14 cellular contexts compared by ENCODE assay signal in genomic region chr9:133333566-133333965, GRCh38. TPM values are rescaled to one million over a fixed set of nuclear protein-coding genes. Genes with fewer than 3 reads are reported as not detected.
DNase-seq lines count a peak whose midpoint lies in the region; ATAC-seq, FAIRE-seq and TF ChIP-seq lines count a peak whose summit lies in the region.
"Had no signal": no experiment of that assay in that cellular context is flagged by ENCODE, and none has a peak within 500 bp of the region (broad histone marks: within the 10 kb centered on the region; RNA-seq: fewer than 3 reads in every experiment).

No MANE protein-coding gene starts in this region.

- peaks cover 77% of the 10 kb centered on the region for H3K4me1 Mint-ChIP-seq in stimulated activated naive CD8-positive, alpha-beta T cell treated with anti-CD3 and anti-CD28 coated beads, Interleukin-15, amount 100 ng/mL, for 72 hours
- peaks cover 12% of the 10 kb centered on the region for H3K4me1 Mint-ChIP-seq in activated T-helper 2 cell treated with anti-CD3 and anti-CD28 coated beads, Interferon-gamma antibody, Interleukin-2, Interleukin-4, amounts not matched to agents 10 μg/mL and 5 μg/mL and 100 μg/mL, durations not matched to agents 14 hours and 24 hours and 36 hours (ENCODE audit: low read depth)
- peaks cover 30 to 83% of the 10 kb centered on the region in 2 donors for H3K4me1 Mint-ChIP-seq in stimulated activated naive B cell treated with anti-CD40 and anti-IgM and Interleukin-4, amounts not matched to agents 10 μg/mL and 1 μg/mL and 100 μg/mL, for 72 hours

- TF ChIP-seq CTCF in kidney (IDR thresholded peaks at IDR 0.05; ENCODE audit: borderline replicate concordance, extremely low read depth, insufficient read depth) = no peak

- H3K27me3 Mint-ChIP-seq in stimulated activated naive CD8-positive, alpha-beta T cell treated with anti-CD3 and anti-CD28 coated beads, Interleukin-15, amount 100 ng/mL, for 72 hours = no peaks in the 10 kb centered on the region
- no peaks in the 10 kb centered on the region for H3K27me3 Mint-ChIP-seq in activated T-helper 2 cell treated with anti-CD3 and anti-CD28 coated beads, Interferon-gamma antibody, Interleukin-2, Interleukin-4, amounts not matched to agents 10 μg/mL and 5 μg/mL and 100 μg/mL, durations not matched to agents 14 hours and 24 hours and 36 hours (ENCODE audit: low read depth)
- H3K27me3 Mint-ChIP-seq in stimulated activated naive B cell treated with anti-CD40 and anti-IgM and Interleukin-4, amounts not matched to agents 10 μg/mL and 1 μg/mL and 100 μg/mL, for 72 hours = no peaks in the 10 kb centered on the region

- no peak for FAIRE-seq in kidney (lab: Jason Lieb, UNC)
- FAIRE-seq: GM12878, islet of Langerhans had no signal

- H3K4me1 ChIP-seq in kidney (ENCODE audit: control insufficient read depth in 1 of 2, insufficient read depth in 1 of 2, low read depth in 1 of 2, low read length in 2 of 2) = peaks cover under 1 to 19% of the 10 kb centered on the region in 2 donors

- DNase-seq in stimulated activated naive CD8-positive, alpha-beta T cell treated with anti-CD3 and anti-CD28 coated beads, Interleukin-15, Interleukin-2, amounts not matched to agents 100 U/mL and 50 U/mL, for 24 hours = peak; percentile 6
- DNase-seq in stimulated activated naive CD8-positive, alpha-beta T cell treated with anti-CD3 and anti-CD28 coated beads, Interleukin-15, amount 100 ng/mL, for 72 hours = no peak
- no peak for DNase-seq in activated T-helper 2 cell treated with anti-CD3 and anti-CD28 coated beads, Interferon-gamma antibody, Interleukin-2, Interleukin-4, amounts not matched to agents 10 μg/mL and 5 μg/mL and 100 μg/mL, durations not matched to agents 14 hours and 24 hours and 36 hours (ENCODE audit: low spot score)
- DNase-seq in kidney = peak; percentile 63
- no peak for DNase-seq in nucleus accumbens (lab: John Stamatoyannopoulos, UW)
- DNase-seq in stimulated activated naive B cell treated with anti-CD40 and anti-IgM and Interleukin-4, amounts not matched to agents 10 μg/mL and 1 μg/mL and 100 μg/mL, for 72 hours = no peak
- DNase-seq: activated T-cell treated with anti-CD3 and anti-CD28 coated beads, Interleukin-2, amount 50 U/mL, for 72 hours; SIG-M5 had no signal

- no peaks in the 10 kb centered on the region for H3K9me3 Mint-ChIP-seq in stimulated activated naive CD8-positive, alpha-beta T cell treated with anti-CD3 and anti-CD28 coated beads, Interleukin-15, amount 100 ng/mL, for 72 hours
- no peaks in the 10 kb centered on the region for H3K9me3 Mint-ChIP-seq in activated T-helper 2 cell treated with anti-CD3 and anti-CD28 coated beads, Interferon-gamma antibody, Interleukin-2, Interleukin-4, amounts not matched to agents 10 μg/mL and 5 μg/mL and 100 μg/mL, durations not matched to agents 14 hours and 24 hours and 36 hours
- no peaks in the 10 kb centered on the region for H3K9me3 Mint-ChIP-seq in stimulated activated naive B cell treated with anti-CD40 and anti-IgM and Interleukin-4, amounts not matched to agents 10 μg/mL and 1 μg/mL and 100 μg/mL, for 72 hours
- H3K9me3 Mint-ChIP-seq: activated T-cell treated with anti-CD3 and anti-CD28 coated beads, Interleukin-2, amount 50 U/mL, for 72 hours had no signal

- peak overlapping the region in 1 of 2 donors; percentile 90 for H3K27ac Mint-ChIP-seq in stimulated activated naive CD8-positive, alpha-beta T cell treated with anti-CD3 and anti-CD28 coated beads, Interleukin-15, amount 100 ng/mL, for 72 hours
- no peak overlapping the region for H3K27ac Mint-ChIP-seq in activated T-helper 2 cell treated with anti-CD3 and anti-CD28 coated beads, Interferon-gamma antibody, Interleukin-2, Interleukin-4, amounts not matched to agents 10 μg/mL and 5 μg/mL and 100 μg/mL, durations not matched to agents 14 hours and 24 hours and 36 hours
- H3K27ac Mint-ChIP-seq in stimulated activated naive B cell treated with anti-CD40 and anti-IgM and Interleukin-4, amounts not matched to agents 10 μg/mL and 1 μg/mL and 100 μg/mL, for 72 hours = no peak overlapping the region
- H3K27ac Mint-ChIP-seq: activated T-cell treated with anti-CD3 and anti-CD28 coated beads, Interleukin-2, amount 50 U/mL, for 72 hours had no signal

- H3K36me3 Mint-ChIP-seq in activated T-helper 2 cell treated with anti-CD3 and anti-CD28 coated beads, Interferon-gamma antibody, Interleukin-2, Interleukin-4, amounts not matched to agents 10 μg/mL and 5 μg/mL and 100 μg/mL, durations not matched to agents 14 hours and 24 hours and 36 hours (ENCODE audit: low read depth) = peaks cover 72% of the 10 kb centered on the region
- peaks cover 47 to 65% of the 10 kb centered on the region in 2 donors for H3K36me3 Mint-ChIP-seq in stimulated activated naive B cell treated with anti-CD40 and anti-IgM and Interleukin-4, amounts not matched to agents 10 μg/mL and 1 μg/mL and 100 μg/mL, for 72 hours

- no peaks in the 10 kb centered on the region for H3K9me3 ChIP-seq in kidney (ENCODE audit: control insufficient read depth in 1 of 2, low read length in 2 of 2)
- H3K9me3 ChIP-seq: mucosa of descending colon, psoas muscle had no signal

- H3K4me3 ChIP-seq in kidney (ENCODE audit: low read length in 2 of 2) = no peak overlapping the region
- H3K4me3 ChIP-seq: mucosa of descending colon, psoas muscle had no signal

- ATAC-seq in stimulated activated naive CD8-positive, alpha-beta T cell treated with anti-CD3 and anti-CD28 coated beads, Interleukin-15, Interleukin-2, amounts not matched to agents 100 U/mL and 50 U/mL, for 24 hours = no peak
- ATAC-seq in stimulated activated naive CD8-positive, alpha-beta T cell treated with anti-CD3 and anti-CD28 coated beads, Interleukin-15, amount 100 ng/mL, for 72 hours = no peak
- no peak for ATAC-seq in HG02840 (IDR thresholded peaks at IDR 0.05; ENCODE audit: low FRiP score, unreplicated experiment)
- no peak for ATAC-seq in GM18498 (IDR thresholded peaks at IDR 0.05; ENCODE audit: unreplicated experiment)
- no peak for ATAC-seq in stimulated activated naive B cell treated with anti-CD40 and anti-IgM and Interleukin-4, amounts not matched to agents 10 μg/mL and 1 μg/mL and 100 μg/mL, for 72 hours (replicated peaks)
- ATAC-seq: activated T-cell treated with anti-CD3 and anti-CD28 coated beads, Interleukin-2, amount 50 U/mL, for 72 hours; GM12878; psoas muscle had no signal

- intact Hi-C loops in activated T-helper 2 cell treated with anti-CD3 and anti-CD28 coated beads, Interferon-gamma antibody, Interleukin-2, Interleukin-4, amounts not matched to agents 10 μg/mL and 5 μg/mL and 100 μg/mL, durations not matched to agents 14 hours and 24 hours and 36 hours (cut with micrococcal nuclease) = loop anchor here (10.0 kb wide), 1 partner anchor 149 kb away; no protein-coding TSS in a partner anchor
- intact Hi-C loops in kidney (cut with DNase I) = loop anchor here (10.0 kb wide), 1 partner anchor 149 kb away; no protein-coding TSS in a partner anchor

- peaks cover 20 to 27% of the 10 kb centered on the region in 2 donors for H3K36me3 ChIP-seq in kidney (ENCODE audit: control insufficient read depth in 1 of 2, insufficient read depth in 2 of 2, low read length in 2 of 2)

- peak overlapping the region in 1 of 2 donors; percentile 99 for H3K4me3 Mint-ChIP-seq in stimulated activated naive CD8-positive, alpha-beta T cell treated with anti-CD3 and anti-CD28 coated beads, Interleukin-15, amount 100 ng/mL, for 72 hours
- peak overlapping the region; percentile 21 for H3K4me3 Mint-ChIP-seq in activated T-helper 2 cell treated with anti-CD3 and anti-CD28 coated beads, Interferon-gamma antibody, Interleukin-2, Interleukin-4, amounts not matched to agents 10 μg/mL and 5 μg/mL and 100 μg/mL, durations not matched to agents 14 hours and 24 hours and 36 hours (ENCODE audit: low read depth)
- peak overlapping the region in 1 of 2 donors; percentile 97 for H3K4me3 Mint-ChIP-seq in stimulated activated naive B cell treated with anti-CD40 and anti-IgM and Interleukin-4, amounts not matched to agents 10 μg/mL and 1 μg/mL and 100 μg/mL, for 72 hours

- H3K27ac ChIP-seq in kidney (ENCODE audit: low read depth in 2 of 2, low read length in 2 of 2) = no peak overlapping the region
- H3K27ac ChIP-seq: psoas muscle had no signal

- no peak overlapping the region for H3K9ac ChIP-seq in kidney (ENCODE audit: low read length in 2 of 2)

RNA-seq across cellular contexts. Expression of gene SURF6, which starts 2.4 kb away (rescaled TPM):
- 23.0 and 24.4 TPM in 2 replicates for total RNA-seq in activated T-helper 2 cell treated with anti-CD3 and anti-CD28 coated beads, Interferon-gamma antibody, Interleukin-2, Interleukin-4, amounts not matched to agents 10 μg/mL and 5 μg/mL and 100 μg/mL, durations not matched to agents 14 hours and 24 hours and 36 hours
- 17.3 TPM for total RNA-seq in kidney
- 16.8 TPM for polyA plus RNA-seq in kidney (ENCODE audit: insufficient read depth, low read depth, low replicate concordance)

RNA-seq across cellular contexts. Expression of gene MED22, which starts 14.4 kb away (rescaled TPM):
- total RNA-seq in activated T-helper 2 cell treated with anti-CD3 and anti-CD28 coated beads, Interferon-gamma antibody, Interleukin-2, Interleukin-4, amounts not matched to agents 10 μg/mL and 5 μg/mL and 100 μg/mL, durations not matched to agents 14 hours and 24 hours and 36 hours = 35.2 and 36.4 TPM in 2 replicates
- total RNA-seq in kidney = 32.7 TPM
- polyA plus RNA-seq in kidney (ENCODE audit: insufficient read depth, low read depth, low replicate concordance) = 24.6 TPM

RNA-seq across cellular contexts. Expression of gene RPL7A, which starts 14.5 kb away (rescaled TPM):
- total RNA-seq in activated T-helper 2 cell treated with anti-CD3 and anti-CD28 coated beads, Interferon-gamma antibody, Interleukin-2, Interleukin-4, amounts not matched to agents 10 μg/mL and 5 μg/mL and 100 μg/mL, durations not matched to agents 14 hours and 24 hours and 36 hours = 2,586 and 2,588 TPM in 2 replicates
- 1,502 TPM for total RNA-seq in kidney
- 2,097 TPM for polyA plus RNA-seq in kidney (ENCODE audit: insufficient read depth, low read depth, low replicate concordance)

RNA-seq across cellular contexts. Expression of gene SURF1, which starts 22.7 kb away (rescaled TPM):
- 32.4 and 33.0 TPM in 2 replicates for total RNA-seq in activated T-helper 2 cell treated with anti-CD3 and anti-CD28 coated beads, Interferon-gamma antibody, Interleukin-2, Interleukin-4, amounts not matched to agents 10 μg/mL and 5 μg/mL and 100 μg/mL, durations not matched to agents 14 hours and 24 hours and 36 hours
- 45.0 TPM for total RNA-seq in kidney
- polyA plus RNA-seq in kidney (ENCODE audit: insufficient read depth, low read depth, low replicate concordance) = 165 TPM

RNA-seq across cellular contexts. Expression of gene SURF2, which starts 22.8 kb away (rescaled TPM):
- 16.9 and 22.1 TPM in 2 replicates for total RNA-seq in activated T-helper 2 cell treated with anti-CD3 and anti-CD28 coated beads, Interferon-gamma antibody, Interleukin-2, Interleukin-4, amounts not matched to agents 10 μg/mL and 5 μg/mL and 100 μg/mL, durations not matched to agents 14 hours and 24 hours and 36 hours
- total RNA-seq in kidney = 23.5 TPM
- polyA plus RNA-seq in kidney (ENCODE audit: insufficient read depth, low read depth, low replicate concordance) = 61.2 TPM

Comparison
In these comparisons a context has a peak if more than half of its experiments do, and no peak if none do; other contexts are left out.
1. DNase-seq: peak in stimulated activated naive CD8-positive, alpha-beta T cell treated with anti-CD3 and anti-CD28 coated beads, Interleukin-15, Interleukin-2, amounts not matched to agents 100 U/mL and 50 U/mL, for 24 hours (single experiment) and kidney (single experiment); none in stimulated activated naive CD8-positive, alpha-beta T cell treated with anti-CD3 and anti-CD28 coated beads, Interleukin-15, amount 100 ng/mL, for 72 hours (0 of 2), activated T-helper 2 cell treated with anti-CD3 and anti-CD28 coated beads, Interferon-gamma antibody, Interleukin-2, Interleukin-4, amounts not matched to agents 10 μg/mL and 5 μg/mL and 100 μg/mL, durations not matched to agents 14 hours and 24 hours and 36 hours (single experiment), nucleus accumbens (0 of 56) and stimulated activated naive B cell treated with anti-CD40 and anti-IgM and Interleukin-4, amounts not matched to agents 10 μg/mL and 1 μg/mL and 100 μg/mL, for 72 hours (single experiment).